22 cellular contexts compared by ENCODE assay signal in genomic region chr3:104561324-104561723, GRCh38.
"Had no signal": no experiment of that assay in that cellular context is flagged by ENCODE, and none has a peak within 500 bp of the region (broad histone marks: within the 10 kb centered on the region; RNA-seq: fewer than 3 reads in every experiment).

No MANE protein-coding gene starts in this region.

- H3K4me1 ChIP-seq: esophagus muscularis mucosa, heart right ventricle, left lung, spleen, tibial nerve, vagina had no signal

- H3K27ac Mint-ChIP-seq: activated B cell treated with CpG ODN at 0.5 μM for 24 hours; activated CD4-positive, alpha-beta memory T cell treated with anti-CD3 and anti-CD28 coated beads for 36 hours; activated naive CD8-positive, alpha-beta T cell treated with anti-CD3 and anti-CD28 coated beads for 36 hours; dendritic cell treated with granulocyte-macrophage colony-stimulating factor and Interleukin-4, amounts not matched to agents 40 ng/mL and 50 ng/mL, for 4 days; nephron progenitor cell had no signal

- H3K9me3 Mint-ChIP-seq: activated B cell treated with CpG ODN at 0.5 μM for 24 hours; activated CD4-positive, alpha-beta memory T cell treated with anti-CD3 and anti-CD28 coated beads for 36 hours; activated naive CD8-positive, alpha-beta T cell treated with anti-CD3 and anti-CD28 coated beads for 36 hours; dendritic cell treated with granulocyte-macrophage colony-stimulating factor and Interleukin-4, amounts not matched to agents 40 ng/mL and 50 ng/mL, for 4 days had no signal

- FAIRE-seq: endothelial cell of umbilical vein had no signal

- H3K36me3 Mint-ChIP-seq: activated CD4-positive, alpha-beta memory T cell treated with anti-CD3 and anti-CD28 coated beads for 36 hours; activated naive CD8-positive, alpha-beta T cell treated with anti-CD3 and anti-CD28 coated beads for 36 hours had no signal

- H3K36me3 ChIP-seq: esophagus muscularis mucosa, heart right ventricle, left lung, spleen, tibial nerve, vagina had no signal

- H3K27ac ChIP-seq: esophagus muscularis mucosa, heart right ventricle, left lung, spleen, tibial nerve, vagina had no signal

- H3K4me3 ChIP-seq: esophagus muscularis mucosa, heart right ventricle, left lung, spleen, tibial nerve, vagina had no signal

- H3K27me3 ChIP-seq: esophagus muscularis mucosa, heart right ventricle, left lung, spleen, tibial nerve, vagina had no signal

- H3K4me1 Mint-ChIP-seq: activated naive CD8-positive, alpha-beta T cell treated with anti-CD3 and anti-CD28 coated beads for 36 hours had no signal

- DNase-seq: activated B cell treated with CpG ODN at 0.5 μM for 24 hours; activated CD4-positive, alpha-beta memory T cell treated with anti-CD3 and anti-CD28 coated beads for 36 hours; activated CD4-positive, alpha-beta T cell treated with anti-CD3 and anti-CD28 coated beads for 4 hours; activated naive CD4-positive, alpha-beta T cell; activated naive CD8-positive, alpha-beta T cell treated with anti-CD3 and anti-CD28 coated beads for 36 hours; amniotic stem cell; effector memory CD4-positive, alpha-beta T cell; heart right ventricle; left lung; mammary epithelial cell; midbrain; nephron progenitor cell; nucleus accumbens; posterior cingulate gyrus; spleen; stimulated activated naive CD4-positive, alpha-beta T cell treated with Interleukin-2 at 50 U/mL for 16 hours; substantia nigra had no signal

- ATAC-seq: heart right ventricle, left lung had no signal

- H3K4me3 Mint-ChIP-seq: activated B cell treated with CpG ODN at 0.5 μM for 24 hours; activated CD4-positive, alpha-beta memory T cell treated with anti-CD3 and anti-CD28 coated beads for 36 hours; activated naive CD8-positive, alpha-beta T cell treated with anti-CD3 and anti-CD28 coated beads for 36 hours; dendritic cell treated with granulocyte-macrophage colony-stimulating factor and Interleukin-4, amounts not matched to agents 40 ng/mL and 50 ng/mL, for 4 days; nephron progenitor cell had no signal

- H3K9me3 ChIP-seq: esophagus muscularis mucosa, heart right ventricle, left lung, spleen, tibial nerve, vagina had no signal
